In the genomic region with DNA sequence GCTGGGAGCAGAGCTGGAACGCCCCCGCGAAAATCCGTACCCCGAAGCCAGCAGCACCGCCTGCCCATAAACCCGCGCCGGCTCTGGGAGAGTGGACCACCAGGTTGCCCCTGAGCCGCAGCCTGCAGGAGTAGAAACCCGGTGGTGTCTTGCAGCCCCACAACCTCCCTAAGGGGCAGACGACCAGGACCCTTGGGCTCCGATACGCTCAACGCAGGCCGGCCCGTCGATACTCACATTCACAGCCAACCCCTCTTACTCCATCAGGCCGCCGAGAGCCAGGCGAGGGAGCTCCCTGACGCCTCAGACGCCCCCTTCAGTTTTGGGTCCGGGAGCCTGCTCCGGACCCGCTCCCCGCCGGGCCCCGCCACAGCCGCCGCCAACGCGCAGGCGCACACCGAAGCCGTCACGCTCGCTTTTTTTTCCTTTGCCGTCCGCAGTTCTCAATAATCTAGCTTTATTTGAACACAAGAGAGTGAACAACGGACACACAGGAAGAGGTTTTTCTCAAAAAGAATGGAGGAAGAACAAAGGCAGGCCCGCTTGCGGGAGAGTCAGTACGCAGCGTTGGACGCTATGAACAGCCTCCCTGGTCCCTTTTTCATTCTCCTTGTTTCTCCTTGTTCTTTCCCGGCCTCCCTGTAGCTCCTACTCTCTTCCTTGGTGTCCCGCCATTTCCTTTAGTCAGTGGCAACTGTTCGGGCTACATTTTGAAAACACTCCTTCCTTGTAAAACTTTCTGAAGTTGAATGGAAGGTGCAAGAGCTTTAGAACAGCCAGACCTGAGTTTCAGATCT, we compare ENCODE assay signal across 1 cellular context.
TF ChIP-seq lines count a peak whose summit lies in the region.

Gene ZNF106, minus strand, starts transcription at position 399 of the 797 bp plus-strand sequence. CDS start 18,852 bp downstream, outside the sequence.

TF ChIP-seq in HepG2, 621 proteins besides CTCF, POLR2A, EP300 and RAD21 (continued from another document and continues in another):
- TF ChIP-seq ZNF512B (CRISPR knock-in tag; IDR thresholded peaks at IDR 0.05; ENCODE audit: borderline replicate concordance) (no peak), MED1 (CRISPR knock-in tag; IDR thresholded peaks at IDR 0.05) (peak; percentile 82), ZNF3 (CRISPR knock-in tag; IDR thresholded peaks at IDR 0.05) (no peak), RXRB (CRISPR knock-in tag; IDR thresholded peaks at IDR 0.05; ENCODE audit: borderline replicate concordance) (peak; percentile 56; the same call in 1 of the 2 replicates), ZNF746 (CRISPR knock-in tag; IDR thresholded peaks at IDR 0.05) (no peak; the same call in 1 of the 2 replicates), PCBP1 (IDR thresholded peaks at IDR 0.05; ENCODE audit: borderline replicate concordance, low read depth, low read length) (no peak), HOXA3 (CRISPR knock-in tag; IDR thresholded peaks at IDR 0.05) (peak; percentile 89), MAZ (IDR thresholded peaks at IDR 0.05; ENCODE audit: borderline replicate concordance, low read depth, low read length) (peak; percentile 73; the same call in 1 of the 2 replicates), MAZ (CRISPR knock-in tag; IDR thresholded peaks at IDR 0.05; ENCODE audit: low read depth) (peak; percentile 90), KMT2B (CRISPR knock-in tag; IDR thresholded peaks at IDR 0.05) (peak; percentile 98), SP140L (CRISPR knock-in tag; IDR thresholded peaks at IDR 0.05; ENCODE audit: borderline replicate concordance) (no peak), ZNF761 (CRISPR knock-in tag; conservative IDR thresholded peaks at IDR 0.05) (0 out of 2 replicates have a peak, but pooled peaks have one; percentile 51), ZNF337 (CRISPR knock-in tag; IDR thresholded peaks at IDR 0.05; ENCODE audit: borderline replicate concordance, low read depth) (no peak), ZNF564 (CRISPR knock-in tag; IDR thresholded peaks at IDR 0.05) (no peak), ZNF552 (CRISPR knock-in tag; IDR thresholded peaks at IDR 0.05; ENCODE audit: borderline replicate concordance) (peak; percentile 87; the same call in 1 of the 2 replicates), ZBTB3 (CRISPR knock-in tag; IDR thresholded peaks at IDR 0.05; ENCODE audit: borderline replicate concordance, low read depth) (no peak), IKZF1 (IDR thresholded peaks at IDR 0.05) (no peak), POGZ (CRISPR knock-in tag; IDR thresholded peaks at IDR 0.05) (peak; percentile 87), ZNF670 (CRISPR knock-in tag; IDR thresholded peaks at IDR 0.05; ENCODE audit: borderline replicate concordance) (peak; percentile 94), ZBTB46 (CRISPR knock-in tag; IDR thresholded peaks at IDR 0.05; ENCODE audit: borderline replicate concordance) (no peak), ZNF354B (CRISPR knock-in tag; IDR thresholded peaks at IDR 0.05) (no peak), STAT6 (CRISPR knock-in tag; IDR thresholded peaks at IDR 0.05; ENCODE audit: borderline replicate concordance) (no peak; the same call in 1 of the 2 replicates), TRIM22 (IDR thresholded peaks at IDR 0.05) (no peak), ZNF615 (CRISPR knock-in tag; IDR thresholded peaks at IDR 0.05; ENCODE audit: borderline replicate concordance) (no peak), CHCHD3 (CRISPR knock-in tag; IDR thresholded peaks at IDR 0.05) (no peak), ZNF781 (CRISPR knock-in tag; IDR thresholded peaks at IDR 0.05; ENCODE audit: borderline replicate concordance, not compliant biosample characterization) (peak; percentile 81), ZFAT (CRISPR knock-in tag; conservative IDR thresholded peaks at IDR 0.05) (no peak), ZNF782 (CRISPR knock-in tag; IDR thresholded peaks at IDR 0.05; ENCODE audit: borderline replicate concordance) (no peak), ATAD3A (CRISPR knock-in tag; IDR thresholded peaks at IDR 0.05) (no peak), SUZ12 (IDR thresholded peaks at IDR 0.05; ENCODE audit: low read depth, low read length) (no peak), MXD3 (CRISPR knock-in tag; IDR thresholded peaks at IDR 0.05) (no peak), THYN1 (CRISPR knock-in tag; IDR thresholded peaks at IDR 0.05; ENCODE audit: borderline replicate concordance, low read depth) (no peak), MIER3 (CRISPR knock-in tag; IDR thresholded peaks at IDR 0.05; ENCODE audit: borderline replicate concordance) (peak; percentile 39; the same call in 1 of the 2 replicates), SMARCE1 (IDR thresholded peaks at IDR 0.05; ENCODE audit: borderline replicate concordance) (no peak)
- TF ChIP-seq, protein P1, sequence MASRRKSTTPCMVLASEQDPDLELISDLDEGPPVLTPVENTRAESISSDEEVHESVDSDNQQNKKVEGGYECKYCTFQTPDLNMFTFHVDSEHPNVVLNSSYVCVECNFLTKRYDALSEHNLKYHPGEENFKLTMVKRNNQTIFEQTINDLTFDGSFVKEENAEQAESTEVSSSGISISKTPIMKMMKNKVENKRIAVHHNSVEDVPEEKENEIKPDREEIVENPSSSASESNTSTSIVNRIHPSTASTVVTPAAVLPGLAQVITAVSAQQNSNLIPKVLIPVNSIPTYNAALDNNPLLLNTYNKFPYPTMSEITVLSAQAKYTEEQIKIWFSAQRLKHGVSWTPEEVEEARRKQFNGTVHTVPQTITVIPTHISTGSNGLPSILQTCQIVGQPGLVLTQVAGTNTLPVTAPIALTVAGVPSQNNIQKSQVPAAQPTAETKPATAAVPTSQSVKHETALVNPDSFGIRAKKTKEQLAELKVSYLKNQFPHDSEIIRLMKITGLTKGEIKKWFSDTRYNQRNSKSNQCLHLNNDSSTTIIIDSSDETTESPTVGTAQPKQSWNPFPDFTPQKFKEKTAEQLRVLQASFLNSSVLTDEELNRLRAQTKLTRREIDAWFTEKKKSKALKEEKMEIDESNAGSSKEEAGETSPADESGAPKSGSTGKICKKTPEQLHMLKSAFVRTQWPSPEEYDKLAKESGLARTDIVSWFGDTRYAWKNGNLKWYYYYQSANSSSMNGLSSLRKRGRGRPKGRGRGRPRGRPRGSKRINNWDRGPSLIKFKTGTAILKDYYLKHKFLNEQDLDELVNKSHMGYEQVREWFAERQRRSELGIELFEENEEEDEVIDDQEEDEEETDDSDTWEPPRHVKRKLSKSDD (CRISPR knock-in tag; IDR thresholded peaks at IDR 0.05; ENCODE audit: low read depth), result 0 out of 2 replicates have a peak, but pooled peaks have one; percentile 51
- TF ChIP-seq, protein P2, sequence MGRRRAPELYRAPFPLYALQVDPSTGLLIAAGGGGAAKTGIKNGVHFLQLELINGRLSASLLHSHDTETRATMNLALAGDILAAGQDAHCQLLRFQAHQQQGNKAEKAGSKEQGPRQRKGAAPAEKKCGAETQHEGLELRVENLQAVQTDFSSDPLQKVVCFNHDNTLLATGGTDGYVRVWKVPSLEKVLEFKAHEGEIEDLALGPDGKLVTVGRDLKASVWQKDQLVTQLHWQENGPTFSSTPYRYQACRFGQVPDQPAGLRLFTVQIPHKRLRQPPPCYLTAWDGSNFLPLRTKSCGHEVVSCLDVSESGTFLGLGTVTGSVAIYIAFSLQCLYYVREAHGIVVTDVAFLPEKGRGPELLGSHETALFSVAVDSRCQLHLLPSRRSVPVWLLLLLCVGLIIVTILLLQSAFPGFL (CRISPR knock-in tag; IDR thresholded peaks at IDR 0.05), result no peak
